ENCODE assay signal across 10 cellular contexts in genomic region chr22:31625661-31626426, GRCh38. TPM values are rescaled to one million over a fixed set of nuclear protein-coding genes. Genes with fewer than 3 reads are reported as not detected.
DNase-seq lines count a peak whose midpoint lies in the region; ATAC-seq and TF ChIP-seq lines count a peak whose summit lies in the region.
"Had no signal": no experiment of that assay in that cellular context is flagged by ENCODE, and none has a peak within 500 bp of the region (broad histone marks: within the 10 kb centered on the region; RNA-seq: fewer than 3 reads in every experiment).

No MANE protein-coding gene starts in this region.

- H3K27me3 ChIP-seq in hepatocyte, result no peaks in the 10 kb centered on the region
- no peaks in the 10 kb centered on the region for H3K27me3 ChIP-seq in rectal smooth muscle tissue (ENCODE audit: control insufficient read depth, insufficient read depth, low read length)
- H3K27me3 ChIP-seq in SK-N-SH (ENCODE audit: insufficient read depth), result no peaks in the 10 kb centered on the region

- TF ChIP-seq EP300 in SK-N-SH (IDR thresholded peaks at IDR 0.05; ENCODE audit: borderline replicate concordance in 1 of 2, low read depth in 1 of 2, low read length in 1 of 2), result no peak

- H3K4me2 ChIP-seq in hepatocyte, result peak overlapping the region; percentile 12
- H3K4me2 ChIP-seq in SK-N-SH, result no peak overlapping the region

- H3K9ac ChIP-seq in rectal smooth muscle tissue (ENCODE audit: low read length) (no peak overlapping the region), SK-N-SH (no peak overlapping the region)

- no peak overlapping the region for H3K4me3 ChIP-seq in HEK293 (ENCODE audit: low read depth, low read length)
- no peak overlapping the region for H3K4me3 ChIP-seq in hepatocyte
- peak overlapping the region; percentile 12 for H3K4me3 ChIP-seq in rectal smooth muscle tissue (ENCODE audit: low read length)
- no peak overlapping the region for H3K4me3 ChIP-seq in SK-N-SH (ENCODE audit: low read depth in 2 of 2, low read length in 1 of 2)
- H3K4me3 ChIP-seq: SK-N-MC had no signal

- H3K9me2 ChIP-seq in hepatocyte (replicated peaks; ENCODE audit: insufficient read depth) (no peaks in the 10 kb centered on the region), SK-N-SH (no peaks in the 10 kb centered on the region)

- H3K79me2 ChIP-seq in hepatocyte, result peaks cover 73% of the 10 kb centered on the region
- peaks cover 78% of the 10 kb centered on the region for H3K79me2 ChIP-seq in SK-N-SH (ENCODE audit: insufficient read depth)

- H3K36me3 ChIP-seq in HEK293 (ENCODE audit: control insufficient read depth in 2 of 2, insufficient read depth in 1 of 2, low read length in 2 of 2) (peaks cover 5 to 51% of the 10 kb centered on the region in 2 experiments; a peak in 2 of 3 replicates), hepatocyte (replicated peaks; ENCODE audit: insufficient read depth, low read depth) (no peaks in the 10 kb centered on the region), rectal smooth muscle tissue (ENCODE audit: control insufficient read depth, insufficient read depth, low read length) (peaks cover 8% of the 10 kb centered on the region), SK-N-SH (replicated peaks in 1 of 2; ENCODE audit: control insufficient read depth in 1 of 2, insufficient read depth in 2 of 2, low read length in 1 of 2) (peaks cover 9 to 28% of the 10 kb centered on the region in 2 experiments)

- H3K9me3 ChIP-seq in HEK293 (ENCODE audit: control insufficient read depth, insufficient read depth, low read depth, low read length), result no peaks in the 10 kb centered on the region
- H3K9me3 ChIP-seq in hepatocyte (ENCODE audit: low read depth), result no peaks in the 10 kb centered on the region
- H3K9me3 ChIP-seq in SK-N-SH, result no peaks in the 10 kb centered on the region

- no peaks in the 10 kb centered on the region; the same call in 1 of the 2 replicates for H3K4me1 ChIP-seq in HEK293 (ENCODE audit: control insufficient read depth, insufficient read depth, low read length)
- peaks cover 31% of the 10 kb centered on the region for H3K4me1 ChIP-seq in hepatocyte (ENCODE audit: insufficient read depth)
- H3K4me1 ChIP-seq in rectal smooth muscle tissue (ENCODE audit: control insufficient read depth, insufficient read depth, low read length), result peaks cover 20% of the 10 kb centered on the region
- peaks cover 0 to 64% of the 10 kb centered on the region in 2 experiments; a peak in 1 of 4 replicates for H3K4me1 ChIP-seq in SK-N-SH (ENCODE audit: control insufficient read depth in 1 of 2, insufficient read depth in 2 of 2, low read depth in 1 of 2, low read length in 1 of 2)

- POLR2A ChIA-PET in HEK293 (lab: Yijun Ruan, JAX) (no interaction called here), SK-N-SH (lab: Yijun Ruan, JAX) (no interaction called here)

- H2AFZ ChIP-seq in hepatocyte, result no peak overlapping the region
- no peak overlapping the region for H2AFZ ChIP-seq in SK-N-SH (ENCODE audit: low read depth)

- H3K27ac ChIP-seq in HEK293 (ENCODE audit: extremely low read depth, low read depth, low read length) (no peak overlapping the region), hepatocyte (peak overlapping the region; percentile 64), rectal smooth muscle tissue (ENCODE audit: low read depth, low read length) (peak overlapping the region; percentile 65), SK-N-SH (ENCODE audit: low read depth in 2 of 2, low read length in 1 of 2) (peak overlapping the region in 1 of 2 experiments; percentile 16; a peak in 1 of 4 replicates)
- H3K27ac ChIP-seq: SK-N-MC had no signal

- peaks cover 45% of the 10 kb centered on the region for H4K20me1 ChIP-seq in hepatocyte (ENCODE audit: insufficient read depth, poor library complexity, severe bottlenecking)
- H4K20me1 ChIP-seq in SK-N-SH (ENCODE audit: insufficient read depth), result peaks cover 68% of the 10 kb centered on the region

- peak; percentile 42 for DNase-seq in amniotic epithelial cell (ENCODE audit: low read depth)
- peak; percentile 55 for DNase-seq in hepatocyte (ENCODE audit: low spot score)
- DNase-seq in GM03348 (ENCODE audit: low spot score), result no peak
- DNase-seq in SK-N-SH, result no peak
- DNase-seq in DMS153 treated with DMSO at 0.1 percent for 48 hours (lab: John Stamatoyannopoulos, UW; ENCODE audit: unreplicated experiment), result no peak

- TF ChIP-seq CTCF in HEK293 (tag by site-specific recombination; IDR thresholded peaks at IDR 0.05) (no peak), hepatocyte (IDR thresholded peaks at IDR 0.05; ENCODE audit: poor library complexity) (no peak), SK-N-SH (IDR thresholded peaks at IDR 0.05) (no peak)

- ATAC-seq in HG03280 (IDR thresholded peaks at IDR 0.05; ENCODE audit: unreplicated experiment), result no peak
- ATAC-seq: left colon had no signal

- 65% methylated on average over 25 of the region's 31 CpGs for WGBS in hepatocyte (ENCODE audit: low lambda C conversion rate, missing lambda C conversion rate)
- whole genome bisulfite sequencing in SK-N-SH (ENCODE audit: low lambda C conversion rate), result 91% methylated on average over 16 of the region's 31 CpGs

- no peak for TF ChIP-seq RAD21 in SK-N-SH (IDR thresholded peaks at IDR 0.05; ENCODE audit: low read length)

- CTCF ChIA-PET in HEK293 (lab: Yijun Ruan, JAX) (interaction anchor here (0.7 to 2.6 kb wide), 3 partner anchors 9 to 114 kb away, joined by 3 to 14 read pairs (median 4); no protein-coding TSS in a partner anchor), SK-N-SH (lab: Yijun Ruan, JAX) (interaction anchor here (0.8 to 2.8 kb wide), 3 partner anchors 64 to 69 kb away, joined by 3 to 7 read pairs (median 3); no protein-coding TSS in a partner anchor)

- no peaks in the 10 kb centered on the region for H3F3A ChIP-seq in SK-N-SH (replicated peaks; ENCODE audit: insufficient read depth)

TF ChIP-seq in SK-N-SH, 30 proteins besides CTCF, POLR2A, EP300 and RAD21:
- TF ChIP-seq SMC3 (IDR thresholded peaks at IDR 0.05; ENCODE audit: low read depth, low read length) (no peak), TEAD4 (IDR thresholded peaks at IDR 0.05; ENCODE audit: borderline replicate concordance, insufficient read depth) (no peak), NRF1 (IDR thresholded peaks at IDR 0.05; ENCODE audit: low read depth, low read length) (no peak), SIN3A (IDR thresholded peaks at IDR 0.05; ENCODE audit: borderline replicate concordance, low read depth, low read length) (no peak), POLR2AphosphoS5 (IDR thresholded peaks at IDR 0.05; ENCODE audit: low read depth, low read length) (no peak), EZH2phosphoT487 (IDR thresholded peaks at IDR 0.05; ENCODE audit: borderline replicate concordance, low read depth) (no peak), ELF1 (IDR thresholded peaks at IDR 0.05) (no peak), PBX3 (IDR thresholded peaks at IDR 0.05) (no peak), MAX (IDR thresholded peaks at IDR 0.05; ENCODE audit: low read depth) (no peak), TCF12 (IDR thresholded peaks at IDR 0.05) (no peak), REST (IDR thresholded peaks at IDR 0.05; ENCODE audit: low read depth, low read length) (no peak), FOXJ3 (CRISPR knock-in tag; IDR thresholded peaks at IDR 0.05) (no peak)

RNA-seq across cellular contexts. Expression of gene PISD, which starts 36.2 kb away (rescaled TPM):
- 46.2 and 54.7 TPM in 2 replicates for total RNA-seq in hepatocyte
- 62.9 and 64.0 TPM in 2 replicates for polyA plus RNA-seq in hepatocyte
- polyA plus RNA-seq in SK-N-SH (2012; rRNA removed), result 34.9 and 41.4 TPM in 2 replicates
- polyA plus RNA-seq in SK-N-SH (2012; cell fraction: cytosol; rRNA removed), result 16.3 and 23.2 TPM in 2 replicates
- 105 and 113 TPM in 2 replicates for polyA plus RNA-seq in SK-N-SH (2012; cell fraction: nucleus; rRNA removed)

Comparison
In these comparisons a context has a peak if more than half of its experiments do, and no peak if none do; other contexts are left out.
1. DNase-seq: peak in amniotic epithelial cell (single experiment) and hepatocyte (single experiment); none in GM03348 (single experiment), SK-N-SH (single experiment) and DMS153 treated with DMSO at 0.1 percent for 48 hours (single experiment).